In genomic region chr19:44260343-44260681, GRCh38 we compare ENCODE assay signal across 8 cellular contexts. TPM values are rescaled to one million over a fixed set of nuclear protein-coding genes. Genes with fewer than 3 reads are reported as not detected.
DNase-seq lines count a peak whose midpoint lies in the region; ATAC-seq and TF ChIP-seq lines count a peak whose summit lies in the region.

No MANE protein-coding gene starts in this region.

- DNase-seq in GM12864 (ENCODE audit: low read depth) = no peak
- no peak for DNase-seq in foreskin keratinocyte
- DNase-seq in putamen (ENCODE audit: low spot score) = peak; percentile 24
- no peak for DNase-seq in NCI-H524 treated with DMSO at 0.1 percent for 48 hours (lab: John Stamatoyannopoulos, UW)
- DNase-seq in medulla oblongata (ENCODE audit: extremely low spot score) = no peak
- DNase-seq in MV-4-11 (lab: John Stamatoyannopoulos, UW) = no peak
- DNase-seq in CD1c-positive myeloid dendritic cell (ENCODE audit: extremely low spot score) = no peak

- H2AFZ ChIP-seq in SU-DHL-6 (ENCODE audit: low read depth, low read length, severe bottlenecking) = peak overlapping the region; percentile 84

- peaks cover 14% of the 10 kb centered on the region; the same call in 1 of the 2 replicates for H3K9me3 ChIP-seq in SU-DHL-6 (ENCODE audit: insufficient read depth, low read length)

- H3F3A ChIP-seq in SU-DHL-6 (ENCODE audit: insufficient read depth) = no peaks in the 10 kb centered on the region

- H3K27me3 ChIP-seq in SU-DHL-6 (ENCODE audit: low read length) = no peaks in the 10 kb centered on the region
- no peaks in the 10 kb centered on the region for H3K27me3 ChIP-seq in foreskin keratinocyte

- no peaks in the 10 kb centered on the region for H3K4me1 ChIP-seq in foreskin keratinocyte

- H4K20me1 ChIP-seq in SU-DHL-6 (ENCODE audit: low read depth, low read length) = no peaks in the 10 kb centered on the region

- H3K4me3 ChIP-seq in GM12864 (ENCODE audit: low read depth, low read length) = peak overlapping the region; percentile 61; the same call in 1 of the 2 replicates
- H3K4me3 ChIP-seq in SU-DHL-6 (ENCODE audit: insufficient read depth, low read length, poor library complexity, severe bottlenecking) = peak overlapping the region; percentile 44

- H3K36me3 ChIP-seq in SU-DHL-6 (ENCODE audit: low read length) = peaks cover 3% of the 10 kb centered on the region; the same call in 1 of the 2 replicates

- no peaks in the 10 kb centered on the region for H3K9me2 ChIP-seq in SU-DHL-6 (replicated peaks; ENCODE audit: insufficient read depth, low read length)

- H3K79me2 ChIP-seq in SU-DHL-6 (ENCODE audit: insufficient read depth, low read length) = no peaks in the 10 kb centered on the region

- peak overlapping the region; percentile 53 for H3K4me2 ChIP-seq in SU-DHL-6 (ENCODE audit: low read depth, low read length, poor library complexity, severe bottlenecking)

- peak overlapping the region; percentile 31 for H3K9ac ChIP-seq in SU-DHL-6 (ENCODE audit: low read length)

- peak; percentile 28 for ATAC-seq in foreskin keratinocyte

- H3K27ac ChIP-seq in SU-DHL-6 (ENCODE audit: low read depth, low read length) (no peak overlapping the region), foreskin keratinocyte (no peak overlapping the region)

- TF ChIP-seq CTCF in GM12864 (IDR thresholded peaks at IDR 0.05; ENCODE audit: low read depth, low read length, missing control alignments) (no peak), SU-DHL-6 (IDR thresholded peaks at IDR 0.05; ENCODE audit: insufficient read depth, low read length, poor library complexity, severe bottlenecking) (no peak), foreskin keratinocyte (conservative IDR thresholded peaks at IDR 0.05) (no peak)

RNA-seq across cellular contexts. Expression of gene ZNF233, which starts 0.6 kb away (rescaled TPM):
- 0.25 and 0.27 TPM in 2 replicates for total RNA-seq in foreskin keratinocyte
- polyA plus RNA-seq in foreskin keratinocyte = 0.07 and 0.16 TPM in 2 replicates

RNA-seq across cellular contexts. Expression of gene ZNF235, which starts 44.5 kb away (rescaled TPM):
- 3.2 and 3.5 TPM in 2 replicates for total RNA-seq in foreskin keratinocyte
- 0.88 and 1.2 TPM in 2 replicates for polyA plus RNA-seq in foreskin keratinocyte

RNA-seq across cellular contexts. Expression of gene ZNF227, which starts 48.0 kb away (rescaled TPM):
- total RNA-seq in foreskin keratinocyte = 9.6 and 9.9 TPM in 2 replicates
- polyA plus RNA-seq in foreskin keratinocyte = 2.8 and 3.5 TPM in 2 replicates
